ENCODE assay signal across 9 cellular contexts in genomic region chr7:104883248-104883717, GRCh38.
DNase-seq lines count a peak whose midpoint lies in the region; ATAC-seq lines count a peak whose summit lies in the region.
"Had no signal": no experiment of that assay in that cellular context is flagged by ENCODE, and none has a peak within 500 bp of the region (broad histone marks: within the 10 kb centered on the region; RNA-seq: fewer than 3 reads in every experiment).

No MANE protein-coding gene starts in this region.

- H3K27me3 ChIP-seq in H7 (ENCODE audit: control insufficient read depth, insufficient read depth, low read length) = no peaks in the 10 kb centered on the region
- H3K27me3 ChIP-seq in CD4-positive, alpha-beta memory T cell (ENCODE audit: insufficient read depth, low read length) = no peaks in the 10 kb centered on the region

- peak; percentile 17 for ATAC-seq in GM18499 (IDR thresholded peaks at IDR 0.05; ENCODE audit: insufficient read depth, unreplicated experiment)

- intact Hi-C loops in CD4-positive, alpha-beta memory T cell (cut with micrococcal nuclease) = loop anchor here (1.0 to 2.0 kb wide), 2 partner anchors 35 to 706 kb away; no protein-coding TSS in a partner anchor

- no peak overlapping the region for H3K4me3 Mint-ChIP-seq in CD4-positive, alpha-beta memory T cell

- no peak overlapping the region for H3K4me3 ChIP-seq in H7 (ENCODE audit: insufficient read depth, low read depth, low read length)
- H3K4me3 ChIP-seq in CD4-positive, alpha-beta memory T cell (ENCODE audit: low read length in 2 of 2) = no peak overlapping the region
- H3K4me3 ChIP-seq: prostate gland had no signal

- peak overlapping the region in 2 of 7 donors; percentile 5 to 23 for H3K27ac Mint-ChIP-seq in CD4-positive, alpha-beta memory T cell

- peaks cover 0 to 3% of the 10 kb centered on the region in 2 donors for H3K27me3 Mint-ChIP-seq in CD4-positive, alpha-beta memory T cell

- no peaks in the 10 kb centered on the region for H3K36me3 Mint-ChIP-seq in CD4-positive, alpha-beta memory T cell

- POLR2A ChIA-PET in CD4-positive, alpha-beta memory T cell (lab: Charles Lee; ENCODE audit: partially characterized antibody) = interaction anchor here (1.0 to 1.6 kb wide), 3 partner anchors 27 to 60 kb away, joined by 3 to 4 read pairs (median 3); no protein-coding TSS in a partner anchor

- peaks cover 9% of the 10 kb centered on the region for H3K4me1 ChIP-seq in CD4-positive, alpha-beta memory T cell (ENCODE audit: insufficient read depth, low read length)
- H3K4me1 ChIP-seq: prostate gland had no signal

- peak overlapping the region; percentile 19 for H3K27ac ChIP-seq in angular gyrus (ENCODE audit: low read depth, low read length)
- H3K27ac ChIP-seq in CD4-positive, alpha-beta memory T cell (ENCODE audit: low read depth, low read length) = no peak overlapping the region
- H3K27ac ChIP-seq: prostate gland had no signal

- CTCF ChIA-PET in CD4-positive, alpha-beta memory T cell (lab: Charles Lee; ENCODE audit: partially characterized antibody) = interaction anchor here (0.6 to 12.3 kb wide), 35 partner anchors 9 to 1590 kb away, joined by 3 to 339 read pairs (median 6); no protein-coding TSS in a partner anchor

- peak; percentile 13 for DNase-seq in H7
- peak; percentile 70 for DNase-seq in myocyte (ENCODE audit: low read depth)
- no peak for DNase-seq in stimulated activated CD8-positive, alpha-beta memory T cell treated with anti-CD3 and anti-CD28 coated beads, Interleukin-4, amount 100 ng/mL, for 48 hours
- no peak for DNase-seq in CD4-positive, alpha-beta memory T cell
- no peak for DNase-seq in NCI-H1436 treated with DMSO at 0.1 percent for 48 hours (lab: John Stamatoyannopoulos, UW)
- no peak for DNase-seq in NAMALWA (ENCODE audit: low spot score)

- H3K4me1 Mint-ChIP-seq in CD4-positive, alpha-beta memory T cell = peaks cover 4 to 16% (median 13%) of the 10 kb centered on the region in 4 donors

- no peaks in the 10 kb centered on the region for H3K9me3 ChIP-seq in CD4-positive, alpha-beta memory T cell (ENCODE audit: control insufficient read depth in 1 of 2, low read length in 2 of 2)
- H3K9me3 ChIP-seq: prostate gland had no signal

- H3K36me3 ChIP-seq in H7 (replicated peaks; ENCODE audit: control insufficient read depth, insufficient read depth, low read length) = no peaks in the 10 kb centered on the region
- H3K36me3 ChIP-seq in CD4-positive, alpha-beta memory T cell (ENCODE audit: insufficient read depth, low read length) = no peaks in the 10 kb centered on the region
- H3K36me3 ChIP-seq: prostate gland had no signal

- H3K9me3 Mint-ChIP-seq in CD4-positive, alpha-beta memory T cell = peaks cover 0 to 4% (median 1%) of the 10 kb centered on the region in 8 donors

Comparison
In these comparisons a context has a peak if more than half of its experiments do, and no peak if none do; other contexts are left out.
1. DNase-seq: peak in H7 (single experiment) and myocyte (single experiment); none in stimulated activated CD8-positive, alpha-beta memory T cell treated with anti-CD3 and anti-CD28 coated beads, Interleukin-4, amount 100 ng/mL, for 48 hours (single experiment), CD4-positive, alpha-beta memory T cell (0 of 5), NCI-H1436 treated with DMSO at 0.1 percent for 48 hours (single experiment) and NAMALWA (single experiment).